In genomic region chr16:31507617-31507928, GRCh38 we compare ENCODE assay signal across 2 cellular contexts.
TF ChIP-seq lines count a peak whose summit lies in the region.

No MANE protein-coding gene starts in this region.

TF ChIP-seq in A549, 52 proteins besides CTCF, POLR2A, EP300 and RAD21:
- TF ChIP-seq HOXB5 (CRISPR knock-in tag; IDR thresholded peaks at IDR 0.05) (no peak), RFX5 (IDR thresholded peaks at IDR 0.05) (no peak), JUNB (IDR thresholded peaks at IDR 0.05) (no peak), FOSB (CRISPR knock-in tag; IDR thresholded peaks at IDR 0.05) (no peak), NR3C1 (IDR thresholded peaks at IDR 0.05) (no peak), MYC (IDR thresholded peaks at IDR 0.05; ENCODE audit: borderline replicate concordance, low read length) (no peak), BCL3 (IDR thresholded peaks at IDR 0.05) (no peak), FOXS1 (CRISPR knock-in tag; IDR thresholded peaks at IDR 0.05) (no peak), HEYL (CRISPR knock-in tag; IDR thresholded peaks at IDR 0.05) (no peak), CHD2 (IDR thresholded peaks at IDR 0.05; ENCODE audit: low read length, partially characterized antibody) (no peak), EHF (CRISPR knock-in tag; IDR thresholded peaks at IDR 0.05) (no peak), CEBPB (IDR thresholded peaks at IDR 0.05) (no peak), MAZ (IDR thresholded peaks at IDR 0.05; ENCODE audit: borderline replicate concordance, low read depth, low read length) (no peak), TFCP2L1 (CRISPR knock-in tag; IDR thresholded peaks at IDR 0.05) (no peak), CHD4 (IDR thresholded peaks at IDR 0.05; ENCODE audit: borderline replicate concordance) (no peak), REST (IDR thresholded peaks at IDR 0.05) (no peak), GATA3 (IDR thresholded peaks at IDR 0.05; ENCODE audit: borderline replicate concordance) (no peak)

TF ChIP-seq in GM23338, 12 proteins besides CTCF, POLR2A, EP300 and RAD21:
- no peak for TF ChIP-seq EZH2phosphoT487 (IDR thresholded peaks at IDR 0.05; ENCODE audit: unreplicated experiment)
- TF ChIP-seq ZNF114 (CRISPR knock-in tag; IDR thresholded peaks at IDR 0.05), result no peak
- no peak for TF ChIP-seq ZNF331 (CRISPR knock-in tag; IDR thresholded peaks at IDR 0.05; ENCODE audit: low read depth)
- TF ChIP-seq STAT1 (IDR thresholded peaks at IDR 0.05; ENCODE audit: unreplicated experiment), result no peak
- TF ChIP-seq POLR2AphosphoS5 (IDR thresholded peaks at IDR 0.05; ENCODE audit: low read depth), result no peak
- no peak for TF ChIP-seq ZNF462 (CRISPR knock-in tag; IDR thresholded peaks at IDR 0.05)
- no peak for TF ChIP-seq REST (IDR thresholded peaks at IDR 0.05; ENCODE audit: unreplicated experiment)
- no peak for TF ChIP-seq JUNB (IDR thresholded peaks at IDR 0.05; ENCODE audit: unreplicated experiment)
- no peak for TF ChIP-seq CREB1 (CRISPR knock-in tag; IDR thresholded peaks at IDR 0.05; ENCODE audit: low read depth)
- TF ChIP-seq EZH2 (IDR thresholded peaks at IDR 0.05; ENCODE audit: low read depth, unreplicated experiment), result no peak
- TF ChIP-seq NANOG (IDR thresholded peaks at IDR 0.05; ENCODE audit: borderline replicate concordance), result no peak
- TF ChIP-seq ETS1 (IDR thresholded peaks at IDR 0.05), result no peak
